Comparison of ENCODE assay signal across 27 cellular contexts in the genomic region with DNA sequence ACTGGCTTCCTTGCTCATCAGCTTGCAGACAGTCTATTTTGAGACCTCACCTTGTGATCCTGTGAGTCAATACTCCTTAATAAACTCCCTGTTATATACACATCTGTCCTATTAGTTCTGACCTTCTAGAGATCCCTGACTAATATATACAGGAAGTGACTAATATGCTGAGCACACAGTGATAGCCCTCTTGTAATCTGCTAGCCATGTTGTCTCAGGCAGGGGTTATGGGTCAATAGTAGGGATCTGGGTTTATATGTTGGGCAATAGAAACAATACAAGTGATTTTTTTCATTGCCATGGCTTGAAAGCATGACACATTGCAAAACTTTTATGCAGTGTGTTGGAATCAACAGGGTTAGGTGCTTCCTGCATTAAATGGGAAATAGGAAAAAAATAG.
DNase-seq lines count a peak whose midpoint lies in the region; ATAC-seq, FAIRE-seq and TF ChIP-seq lines count a peak whose summit lies in the region.
"Had no signal": no experiment of that assay in that cellular context is flagged by ENCODE, and none has a peak within 500 bp of the region (broad histone marks: within the 10 kb centered on the region; RNA-seq: fewer than 3 reads in every experiment).

No MANE protein-coding gene starts in this region.

- no peak overlapping the region for H3K4ac ChIP-seq in H9 (ENCODE audit: low read depth, low read length)

- TF ChIP-seq EP300 in A549 (IDR thresholded peaks at IDR 0.05), result no peak

- H3K9me3 ChIP-seq in A549, result peaks cover 2% of the 10 kb centered on the region; the same call in 1 of the 3 replicates
- H3K9me3 ChIP-seq in mammary epithelial cell (replicated peaks; ENCODE audit: insufficient read depth, low read length), result no peaks in the 10 kb centered on the region
- H3K9me3 ChIP-seq in T-helper 17 cell (ENCODE audit: control insufficient read depth, low read length, poor library complexity, severe bottlenecking), result no peaks in the 10 kb centered on the region
- H3K9me3 ChIP-seq in H9 (ENCODE audit: control insufficient read depth, low read depth, low read length), result no peaks in the 10 kb centered on the region
- H3K9me3 ChIP-seq: esophagus squamous epithelium, upper lobe of right lung had no signal

- no peak overlapping the region for H2AK5ac ChIP-seq in H9 (ENCODE audit: insufficient read length, low read length)

- H3T11ph ChIP-seq in H9 (ENCODE audit: low read length), result no peak overlapping the region

- H3K27me3 Mint-ChIP-seq in T-helper 17 cell, result no peaks in the 10 kb centered on the region
- H3K27me3 Mint-ChIP-seq in H9 (ENCODE audit: low read depth), result no peaks in the 10 kb centered on the region
- H3K27me3 Mint-ChIP-seq: activated CD4-positive, alpha-beta memory T cell treated with anti-CD3 and anti-CD28 coated beads for 36 hours; activated naive CD4-positive, alpha-beta T cell treated with anti-CD3 and anti-CD28 coated beads, Interleukin-2, amount 10 ng/mL, durations not matched to agents 7 days and 5 days; activated T-cell treated with anti-CD3 and anti-CD28 coated beads, Interleukin-2, amount 50 U/mL, for 24 hours; stimulated activated naive CD8-positive, alpha-beta T cell treated with anti-CD3 and anti-CD28 coated beads, Interleukin-15, Interleukin-2, amounts not matched to agents 100 ng/mL and 50 ng/mL, for 24 hours; T-cell had no signal

- in situ Hi-C loops in mammary epithelial cell (cut with MboI; ENCODE audit: low sequenced_read_pairs in 2 of 2), result no loop called here

- H3K9ac ChIP-seq in mammary epithelial cell (ENCODE audit: insufficient read depth, low read length) (no peak overlapping the region), H9 (ENCODE audit: extremely low read depth, insufficient read length, low read length) (no peak overlapping the region)
- H3K9ac ChIP-seq: neural progenitor cell had no signal

- H3K36me3 Mint-ChIP-seq in T-helper 17 cell (ENCODE audit: low read depth) (no peaks in the 10 kb centered on the region), H9 (ENCODE audit: insufficient read depth in 1 of 3, low read depth in 3 of 3) (no peaks in the 10 kb centered on the region)
- H3K36me3 Mint-ChIP-seq: activated CD4-positive, alpha-beta memory T cell treated with anti-CD3 and anti-CD28 coated beads for 36 hours; activated naive CD4-positive, alpha-beta T cell treated with anti-CD3 and anti-CD28 coated beads, Interleukin-2, amount 10 ng/mL, durations not matched to agents 7 days and 5 days; brain; CD8-positive, alpha-beta T cell; neural progenitor cell; T-cell had no signal

- intact Hi-C loops in mammary epithelial cell (cut with micrococcal nuclease), result no loop called here

- CTCF ChIA-PET in A549 (lab: Yijun Ruan, JAX) (no interaction called here), mammary epithelial cell (lab: Charles Lee; ENCODE audit: low non-redundant PET) (no interaction called here)

- no peak overlapping the region for H3K56ac ChIP-seq in H9 (ENCODE audit: insufficient read length, low read depth, low read length)

- peak; percentile 72 to 88; a peak in 5 of 6 replicates for ATAC-seq in A549
- no peak for ATAC-seq in T-helper 17 cell
- no peak for ATAC-seq in HG03432 (IDR thresholded peaks at IDR 0.05; ENCODE audit: unreplicated experiment)
- ATAC-seq: CD8-positive, alpha-beta T cell; K562; T-cell; upper lobe of right lung had no signal

- no peak overlapping the region for H3K4me2 ChIP-seq in A549
- H3K4me2 ChIP-seq in mammary epithelial cell (ENCODE audit: insufficient read depth, low read depth, low read length), result no peak overlapping the region
- H3K4me2 ChIP-seq in H9 (ENCODE audit: insufficient read depth, insufficient read length, low read length), result no peak overlapping the region
- H3K4me2 ChIP-seq: neural progenitor cell had no signal

- no peak overlapping the region for H4K91ac ChIP-seq in H9 (ENCODE audit: insufficient read length, low read depth, low read length)

- H3K9me3 Mint-ChIP-seq in H9, result no peaks in the 10 kb centered on the region; a peak in 1 of 5 replicates
- H3K9me3 Mint-ChIP-seq: neural progenitor cell had no signal

- H2BK20ac ChIP-seq in H9 (ENCODE audit: low read depth, low read length, poor library complexity, severe bottlenecking), result no peak overlapping the region

- H2BK120ac ChIP-seq in H9 (ENCODE audit: low read depth, low read length, poor library complexity, severe bottlenecking), result no peak overlapping the region

- H3K23ac ChIP-seq in H9 (ENCODE audit: insufficient read length, low read depth, low read length), result no peak overlapping the region

- H4K8ac ChIP-seq in H9 (replicated peaks; ENCODE audit: insufficient read length, low read depth, low read length), result no peak overlapping the region

- H3K79me1 ChIP-seq in H9 (ENCODE audit: insufficient read depth, low read depth, low read length, poor library complexity, severe bottlenecking), result no peaks in the 10 kb centered on the region

- no peak for TF ChIP-seq RAD21 in A549 (conservative IDR thresholded peaks at IDR 0.05 in 1 of 2, IDR thresholded peaks at IDR 0.05 in 1 of 2)

- no peak overlapping the region for H2BK15ac ChIP-seq in H9 (ENCODE audit: low read depth, low read length)

- FAIRE-seq in A549 (lab: Jason Lieb, UNC), result no peak
- FAIRE-seq: K562 had no signal

- BruUV-seq in mammary epithelial cell (replicated peaks; lab: Mats Ljungman, UMichigan), result no TSS peak

- H3K36me3 ChIP-seq in mammary epithelial cell (ENCODE audit: insufficient read depth, low read length), result no peaks in the 10 kb centered on the region
- H3K36me3 ChIP-seq: esophagus squamous epithelium, neural progenitor cell, upper lobe of right lung, WERI-Rb-1 had no signal

- H2AFZ ChIP-seq in mammary epithelial cell (ENCODE audit: low read depth, low read length) (no peak overlapping the region), H9 (ENCODE audit: low read length) (no peak overlapping the region)
- H2AFZ ChIP-seq: neural progenitor cell had no signal

- H3K4me1 Mint-ChIP-seq in T-helper 17 cell (no peaks in the 10 kb centered on the region), H9 (peaks cover 6 to 10% of the 10 kb centered on the region in 2 experiments; a peak in 3 of 4 replicates)
- H3K4me1 Mint-ChIP-seq: activated naive CD4-positive, alpha-beta T cell treated with anti-CD3 and anti-CD28 coated beads, Interleukin-2, amount 10 ng/mL, durations not matched to agents 7 days and 5 days; brain; T-cell had no signal

- H3K79me2 ChIP-seq in mammary epithelial cell (ENCODE audit: insufficient read depth, low read length) (no peaks in the 10 kb centered on the region), H9 (ENCODE audit: insufficient read depth, low read length) (no peaks in the 10 kb centered on the region)

- dilution Hi-C loops in mammary epithelial cell (cut with HindIII; ENCODE audit: low sequenced_read_pairs), result no loop called here

- H2BK12ac ChIP-seq in H9 (ENCODE audit: insufficient read length, low read depth, low read length), result no peak overlapping the region

- H3K27me3 ChIP-seq in mammary epithelial cell (ENCODE audit: insufficient read depth, low read length) (no peaks in the 10 kb centered on the region), H9 (ENCODE audit: insufficient read depth, low read length) (no peaks in the 10 kb centered on the region)
- H3K27me3 ChIP-seq: esophagus squamous epithelium, neural progenitor cell, upper lobe of right lung had no signal

- no peak overlapping the region for H3K27ac ChIP-seq in A549
- peak overlapping the region; percentile 60 for H3K27ac ChIP-seq in mammary epithelial cell (ENCODE audit: insufficient read depth, low read depth, low read length)
- no peak overlapping the region for H3K27ac ChIP-seq in H9 (ENCODE audit: insufficient read length, low read depth, low read length)
- H3K27ac ChIP-seq: esophagus squamous epithelium, neural progenitor cell, upper lobe of right lung, WERI-Rb-1 had no signal

- H3K23me2 ChIP-seq in H9 (ENCODE audit: insufficient read length, low read depth, low read length, poor library complexity, severe bottlenecking), result no peaks in the 10 kb centered on the region

- H2BK5ac ChIP-seq in H9 (ENCODE audit: insufficient read length, low read length), result no peak overlapping the region

- H3K4me3 ChIP-seq in A549 (no peak overlapping the region), mammary epithelial cell (replicated peaks in 1 of 3; ENCODE audit: insufficient read depth in 1 of 3, low read depth in 2 of 3, low read length in 3 of 3) (no peak overlapping the region)
- H3K4me3 ChIP-seq: esophagus squamous epithelium, K562, neural progenitor cell, upper lobe of right lung had no signal

- no peak overlapping the region for H3K27ac Mint-ChIP-seq in T-helper 17 cell
- no peak overlapping the region for H3K27ac Mint-ChIP-seq in H9
- H3K27ac Mint-ChIP-seq: activated CD4-positive, alpha-beta memory T cell treated with anti-CD3 and anti-CD28 coated beads for 36 hours; activated naive CD4-positive, alpha-beta T cell treated with anti-CD3 and anti-CD28 coated beads, Interleukin-2, amount 10 ng/mL, durations not matched to agents 7 days and 5 days; activated T-cell treated with anti-CD3 and anti-CD28 coated beads, Interleukin-2, amount 50 U/mL, for 24 hours; CD8-positive, alpha-beta T cell; neural progenitor cell; stimulated activated naive CD8-positive, alpha-beta T cell treated with anti-CD3 and anti-CD28 coated beads, Interleukin-15, Interleukin-2, amounts not matched to agents 100 ng/mL and 50 ng/mL, for 24 hours; T-cell had no signal

- H3K4me1 ChIP-seq in A549, result no peaks in the 10 kb centered on the region
- peaks cover 13% of the 10 kb centered on the region for H3K4me1 ChIP-seq in mammary epithelial cell (ENCODE audit: insufficient read depth, low read length)
- H3K4me1 ChIP-seq in H9 (ENCODE audit: insufficient read depth, low read length), result no peaks in the 10 kb centered on the region
- H3K4me1 ChIP-seq: esophagus squamous epithelium, neural progenitor cell, upper lobe of right lung had no signal

- no peak overlapping the region for H3K18ac ChIP-seq in H9 (ENCODE audit: insufficient read length, low read depth, low read length)

- TF ChIP-seq POLR2A in A549 (IDR thresholded peaks at IDR 0.05; ENCODE audit: low read length), result no peak

- H4K20me1 ChIP-seq in mammary epithelial cell (ENCODE audit: insufficient read depth, low read length) (no peaks in the 10 kb centered on the region), H9 (ENCODE audit: control insufficient read depth, insufficient read depth, insufficient read length) (no peaks in the 10 kb centered on the region)

- H3K4me3 Mint-ChIP-seq in T-helper 17 cell, result no peak overlapping the region
- no peak overlapping the region for H3K4me3 Mint-ChIP-seq in H9
- H3K4me3 Mint-ChIP-seq: activated CD4-positive, alpha-beta memory T cell treated with anti-CD3 and anti-CD28 coated beads for 36 hours; activated naive CD4-positive, alpha-beta T cell treated with anti-CD3 and anti-CD28 coated beads, Interleukin-2, amount 10 ng/mL, durations not matched to agents 7 days and 5 days; activated T-cell treated with anti-CD3 and anti-CD28 coated beads, Interleukin-2, amount 50 U/mL, for 24 hours; brain; CD8-positive, alpha-beta T cell; neural progenitor cell; stimulated activated naive CD8-positive, alpha-beta T cell treated with anti-CD3 and anti-CD28 coated beads, Interleukin-15, Interleukin-2, amounts not matched to agents 100 ng/mL and 50 ng/mL, for 24 hours; T-cell had no signal

- DNase-seq in A549 (ENCODE audit: low read depth in 1 of 2, low spot score in 1 of 2) (peak; percentile 1 to 41), HPDE6-E6E7 (ENCODE audit: extremely low spot score) (peak; percentile 63), mammary epithelial cell (peak; percentile 87), foreskin melanocyte (peak; percentile 77), T-helper 17 cell (no peak), H9 (no peak)
- DNase-seq in stimulated activated naive CD4-positive, alpha-beta T cell treated with Interleukin-2 at 50 U/mL for 16 hours (lab: John Stamatoyannopoulos, UW), result no peak
- DNase-seq: ACHN; activated CD4-positive, alpha-beta memory T cell treated with anti-CD3 and anti-CD28 coated beads for 36 hours; activated naive CD4-positive, alpha-beta T cell treated with anti-CD3 and anti-CD28 coated beads, Interleukin-2, amount 10 ng/mL, durations not matched to agents 7 days and 5 days; activated T-cell treated with anti-CD3 and anti-CD28 coated beads, Interleukin-2, amount 50 U/mL, for 24 hours; CD8-positive, alpha-beta T cell; dermis blood vessel endothelial cell; esophagus squamous epithelium; NCI-H1048; NCI-H2171; NCI-H774; right cardiac atrium; RPMI8226; T-cell; upper lobe of right lung; WERI-Rb-1 had no signal

- H4K5ac ChIP-seq in H9 (ENCODE audit: insufficient read length, low read depth, low read length), result no peak overlapping the region

- POLR2A ChIA-PET in A549 (lab: Yijun Ruan, JAX), result no interaction called here

- no peak for TF ChIP-seq CTCF in A549 (IDR thresholded peaks at IDR 0.05)
- no peak for TF ChIP-seq CTCF in mammary epithelial cell (conservative IDR thresholded peaks at IDR 0.05 in 1 of 2, IDR thresholded peaks at IDR 0.05 in 1 of 2; ENCODE audit: extremely low read depth in 1 of 2, insufficient read depth in 1 of 2, low read depth in 1 of 2, low read length in 2 of 2)
- TF ChIP-seq CTCF in H9 (conservative IDR thresholded peaks at IDR 0.05), result no peak

- no peak overlapping the region for H3K14ac ChIP-seq in H9 (ENCODE audit: insufficient read depth, low read length)

Comparison
In these comparisons a context has a peak if more than half of its experiments do, and no peak if none do; other contexts are left out.
1. ATAC-seq: peak in A549 (2 of 2); none in T-helper 17 cell (single experiment) and HG03432 (single experiment).
2. DNase-seq: peak in A549 (2 of 2), HPDE6-E6E7 (single experiment), mammary epithelial cell (single experiment) and foreskin melanocyte (single experiment); none in stimulated activated naive CD4-positive, alpha-beta T cell treated with Interleukin-2 at 50 U/mL for 16 hours (single experiment), T-helper 17 cell (0 of 3) and H9 (single experiment).